In genomic region chr16:76956394-76956793, GRCh38 we compare ENCODE assay signal across 30 cellular contexts.
"Had no signal": no experiment of that assay in that cellular context is flagged by ENCODE, and none has a peak within 500 bp of the region (broad histone marks: within the 10 kb centered on the region; RNA-seq: fewer than 3 reads in every experiment).

No MANE protein-coding gene starts in this region.

- ATAC-seq: left lung; mucosa of descending colon; natural killer cell treated with Interleukin-12 subunit alpha and Interleukin-12 subunit beta and Interleukin-15 and Interleukin-18, amount 100 ng/mL, for 72 hours; stimulated activated memory B cell treated with anti-CD40 and anti-IgM and Interleukin-4, amounts not matched to agents 10 μg/mL and 1 μg/mL and 100 μg/mL, for 72 hours; stimulated activated naive CD8-positive, alpha-beta T cell treated with anti-CD3 and anti-CD28 coated beads, Interleukin-15, amount 100 ng/mL, for 72 hours; upper lobe of right lung; WTC11 had no signal

- H2AFZ ChIP-seq: hepatocyte had no signal

- H3K36me3 ChIP-seq: colonic mucosa, esophagus squamous epithelium, left lung, right lobe of liver, thyroid gland, upper lobe of right lung had no signal

- H3K4me3 ChIP-seq: colonic mucosa, esophagus squamous epithelium, hepatocyte, left lung, lung, mucosa of descending colon, right lobe of liver, thyroid gland, upper lobe of right lung had no signal

- H3K9me3 ChIP-seq: colonic mucosa, esophagus squamous epithelium, mucosa of descending colon, right lobe of liver, thyroid gland, upper lobe of right lung had no signal

- H3K27me3 ChIP-seq: colonic mucosa, esophagus squamous epithelium, hepatocyte, left lung, right lobe of liver, thyroid gland, upper lobe of right lung had no signal

- H3K79me2 ChIP-seq: hepatocyte had no signal

- H3K4me2 ChIP-seq: hepatocyte had no signal

- H3K4me1 ChIP-seq: colonic mucosa, esophagus squamous epithelium, left lung, right lobe of liver, thyroid gland, upper lobe of right lung had no signal

- DNase-seq: activated CD4-positive, alpha-beta memory T cell treated with anti-CD3 and anti-CD28 coated beads, Interleukin-2, amount 10 ng/mL, durations not matched to agents 7 days and 5 days; activated CD4-positive, alpha-beta T cell treated with anti-CD3 and anti-CD28 coated beads for 1 hour; activated CD4-positive, alpha-beta T cell treated with anti-CD3 and anti-CD28 coated beads, Interleukin-2, amount 10 ng/mL, durations not matched to agents 7 days and 5 days; activated CD8-positive, alpha-beta memory T cell treated with anti-CD3 and anti-CD28 coated beads, Interleukin-2, amount 50 U/mL, for 48 hours; activated gamma-delta T cell; activated naive CD4-positive, alpha-beta T cell treated with anti-CD3 and anti-CD28 coated beads, Interleukin-2, amount 10 ng/mL, durations not matched to agents 7 days and 5 days; activated T-cell treated with anti-CD3 and anti-CD28 coated beads, Interleukin-2, amount 50 U/mL, for 24 hours; amygdala; colonic mucosa; effector CD8-positive, alpha-beta T cell; esophagus squamous epithelium; glutamatergic neuron; kidney glomerular epithelial cell; left lung; mucosa of descending colon; posterior cingulate gyrus; right lobe of liver; stimulated activated CD4-positive, alpha-beta T cell treated with anti-CD3 and anti-CD28 coated beads, Interleukin-4, amount 100 ng/mL, for 24 hours; stimulated activated naive CD8-positive, alpha-beta T cell treated with anti-CD3 and anti-CD28 coated beads, Interleukin-15, amount 100 ng/mL, for 72 hours; T-helper 2 cell; thyroid gland; upper lobe of right lung had no signal

- H3K27ac ChIP-seq: colonic mucosa, epithelial cell of prostate, esophagus squamous epithelium, hepatocyte, left lung, right lobe of liver, thyroid gland, upper lobe of right lung had no signal

- FAIRE-seq: endometrium, frontal cortex had no signal
